In the genomic region with DNA sequence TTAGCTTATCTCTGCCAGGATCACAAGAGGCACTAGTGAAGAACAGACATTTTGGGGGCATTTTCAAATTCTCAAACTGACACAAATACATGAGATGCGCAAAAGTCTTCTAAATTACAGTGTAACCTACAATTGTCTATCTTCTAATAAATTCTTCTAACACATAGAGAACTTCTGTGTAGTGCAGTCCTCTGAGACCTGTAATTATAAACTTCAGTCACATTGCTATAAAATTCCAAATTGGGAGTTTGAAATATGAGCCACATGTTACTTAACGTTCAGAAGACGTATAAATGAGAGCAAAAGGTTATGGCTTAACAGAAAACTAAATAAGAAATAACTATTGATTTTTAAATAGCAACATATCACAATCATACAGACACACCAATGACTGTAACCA, we compare ENCODE assay signal across 13 cellular contexts. TPM values are rescaled to one million over a fixed set of nuclear protein-coding genes. Genes with fewer than 3 reads are reported as not detected.
"Had no signal": no experiment of that assay in that cellular context is flagged by ENCODE, and none has a peak within 500 bp of the region (broad histone marks: within the 10 kb centered on the region; RNA-seq: fewer than 3 reads in every experiment).

No MANE protein-coding gene starts in this region.

RNA-seq across cellular contexts. Expression of a gene that starts 42.8 kb away (rescaled TPM):
- total RNA-seq: activated CD4-positive, alpha-beta memory T cell treated with anti-CD3 and anti-CD28 coated beads, Interleukin-2, amount 10 ng/mL, durations not matched to agents 7 days and 5 days; activated CD4-positive, alpha-beta T cell treated with anti-CD3 and anti-CD28 coated beads, Interleukin-2, amount 10 ng/mL, durations not matched to agents 7 days and 5 days; activated CD8-positive, alpha-beta memory T cell treated with anti-CD3 and anti-CD28 coated beads, Interleukin-2, amount 10 ng/mL, durations not matched to agents 7 days and 5 days; activated CD8-positive, alpha-beta T cell treated with anti-CD3 and anti-CD28 coated beads, Interleukin-2, amount 10 ng/mL, durations not matched to agents 7 days and 5 days; activated naive CD8-positive, alpha-beta T cell treated with anti-CD3 and anti-CD28 coated beads, Interleukin-2, amount 10 ng/mL, durations not matched to agents 7 days and 5 days; ascending aorta; bronchial epithelial cell; cardiac muscle cell; chondrocyte; T-helper 1 cell treated with Interleukin-12 subunit alpha and Interleukin-12 subunit beta and Interleukin-4 antibody, amounts not matched to agents 30 ng/mL and 1 ng/mL, for 36 hours; T-helper 17 cell; T-helper 2 cell treated with Interferon-gamma antibody and Interleukin-4, amounts not matched to agents 100 ng/mL and 5 ng/mL, for 36 hours; WTC11 had no signal
- polyA plus RNA-seq: cardiac muscle cell had no signal
